1 cellular context compared by ENCODE assay signal in genomic region chr11:64396079-64396591, GRCh38.
TF ChIP-seq lines count a peak whose summit lies in the region.

No MANE protein-coding gene starts in this region.

TF ChIP-seq in H1, 55 proteins besides CTCF, POLR2A, EP300 and RAD21:
- TF ChIP-seq SIN3A (conservative IDR thresholded peaks at IDR 0.05 in 1 of 2, IDR thresholded peaks at IDR 0.05 in 1 of 2; ENCODE audit: low read depth in 1 of 2, low read length in 2 of 2) (0 out of 4 replicates have a peak, but pooled peaks of 1 of the 2 experiments have one; percentile 23), KDM1A (IDR thresholded peaks at IDR 0.05; ENCODE audit: borderline replicate concordance, low read length) (no peak), SP1 (IDR thresholded peaks at IDR 0.05; ENCODE audit: low read depth, low read length) (0 out of 2 replicates have a peak, but pooled peaks have one; percentile 13), RBBP5 (IDR thresholded peaks at IDR 0.05; ENCODE audit: borderline replicate concordance, low read depth, low read length) (peak; percentile 83; the same call in 1 of the 2 replicates), TBP (IDR thresholded peaks at IDR 0.05; ENCODE audit: low read depth, low read length) (0 out of 2 replicates have a peak, but pooled peaks have one; percentile 30), GABPA (IDR thresholded peaks at IDR 0.05; ENCODE audit: borderline replicate concordance, insufficient read depth, low read length) (0 out of 2 replicates have a peak, but pooled peaks have one; percentile 29), HDAC6 (IDR thresholded peaks at IDR 0.05; ENCODE audit: low read depth, low read length) (no peak), ASH2L (IDR thresholded peaks at IDR 0.05; ENCODE audit: low read length) (peak; percentile 33)
TF ChIP-seq in H1: peak in this region for 6.
